In the genomic region with DNA sequence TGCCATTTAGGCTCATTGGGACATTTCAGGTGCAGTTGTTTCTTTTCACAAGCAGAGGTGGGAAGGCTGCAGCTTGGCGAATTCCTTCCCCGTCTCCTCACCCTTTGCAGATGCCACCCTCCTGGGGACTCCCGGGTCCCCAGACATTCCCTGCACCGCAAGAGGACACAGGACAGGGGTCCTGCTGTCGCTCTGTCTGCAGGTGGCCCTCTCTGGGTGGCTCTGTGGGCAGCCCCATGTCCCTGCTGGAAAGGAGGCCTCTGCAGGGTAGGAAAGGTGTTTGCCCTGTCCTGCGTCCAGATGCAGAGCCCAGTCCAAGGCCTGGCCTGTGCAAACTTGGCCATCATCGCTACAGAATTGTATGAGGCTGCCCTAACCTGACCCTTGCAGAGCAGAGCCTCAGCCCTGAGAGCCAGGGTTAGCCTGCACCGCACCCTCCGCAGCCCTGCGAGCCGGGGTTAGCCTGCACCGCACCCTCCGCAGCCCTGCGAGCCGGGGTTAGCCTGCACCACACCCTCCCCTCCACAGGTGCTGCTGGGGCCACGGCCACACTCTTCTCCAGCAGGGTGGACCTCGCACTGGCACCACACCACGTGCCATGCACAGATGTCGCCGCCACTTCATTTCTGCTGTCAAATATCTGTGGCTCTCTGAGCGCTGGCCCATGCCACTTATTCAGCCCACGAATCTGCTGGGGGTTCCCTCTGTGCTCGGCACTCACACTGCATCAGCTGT, we compare ENCODE assay signal across 18 cellular contexts.
A peak's percentile ranks its signal among the peaks of the same experiment; 100 is the strongest.
DNase-seq lines count a peak whose midpoint lies in the region; ATAC-seq and TF ChIP-seq lines count a peak whose summit lies in the region.
"Had no signal": no experiment of that assay in that cellular context is flagged by ENCODE, and none has a peak within 500 bp of the region (broad histone marks: within the 10 kb centered on the region; RNA-seq: fewer than 3 reads in every experiment).

No MANE protein-coding gene starts in this region.

- no peak overlapping the region for H3K4me3 ChIP-seq in right atrium auricular region
- no peak overlapping the region for H3K4me3 ChIP-seq in osteoblast (ENCODE audit: insufficient read depth, low read length)
- no peak overlapping the region for H3K4me3 ChIP-seq in upper lobe of left lung
- H3K4me3 ChIP-seq: HAP-1 had no signal

- H3K4me2 ChIP-seq in osteoblast (ENCODE audit: insufficient read depth, low read length) = no peak overlapping the region

- no peak for TF ChIP-seq EP300 in upper lobe of left lung (IDR thresholded peaks at IDR 0.05)

- DNase-seq in Right ventricle myocardium superior (peak; percentile 17), right atrium auricular region (ENCODE audit: low spot score) (no peak), left cardiac atrium (peak; percentile 10), osteoblast (ENCODE audit: insufficient read length, low spot score, missing footprints) (peak; percentile 43), upper lobe of left lung (peak; percentile 10 to 66), LoVo (ENCODE audit: low spot score) (no peak)
- DNase-seq: C1 segment of cervical spinal cord; DND-41; IMR-90; Karpas-422; NCI-H2029; NCI-H2171; NCI-H446 treated with DMSO at 0.1 percent for 48 hours; NK-92 treated with Interleukin-12 subunit alpha and Interleukin-12 subunit beta, amount 100 ng/mL, for 24 hours; OCI-M1 had no signal

- no peaks in the 10 kb centered on the region for H4K20me1 ChIP-seq in osteoblast (ENCODE audit: insufficient read depth, low read length)

- intact Hi-C loops in Right ventricle myocardium superior (cut with DNase I) = no loop called here
- intact Hi-C loops in left cardiac atrium (cut with DNase I) = no loop called here

- no peaks in the 10 kb centered on the region for H3K27me3 ChIP-seq in right atrium auricular region
- H3K27me3 ChIP-seq in osteoblast (ENCODE audit: insufficient read depth, low read length) = peaks cover 22% of the 10 kb centered on the region
- no peaks in the 10 kb centered on the region for H3K27me3 ChIP-seq in upper lobe of left lung

- no peak overlapping the region for H2AFZ ChIP-seq in osteoblast (ENCODE audit: low read length)

- TF ChIP-seq CTCF in right atrium auricular region (IDR thresholded peaks at IDR 0.05) (no peak), osteoblast (IDR thresholded peaks at IDR 0.05; ENCODE audit: extremely low read depth, low read depth, low read length) (no peak), upper lobe of left lung (IDR thresholded peaks at IDR 0.05) (no peak)

- H3K36me3 ChIP-seq in right atrium auricular region = no peaks in the 10 kb centered on the region
- H3K36me3 ChIP-seq in osteoblast (ENCODE audit: insufficient read depth, low read length) = no peaks in the 10 kb centered on the region
- H3K36me3 ChIP-seq in upper lobe of left lung = no peaks in the 10 kb centered on the region
- H3K36me3 ChIP-seq: HAP-1 had no signal

- 85 to 87% methylated on average over 18 to 23 of the region's 23 CpGs for WGBS in upper lobe of left lung, 2 donors

- H3K9me3 ChIP-seq in right atrium auricular region (no peaks in the 10 kb centered on the region), osteoblast (ENCODE audit: low read depth, low read length) (no peaks in the 10 kb centered on the region), upper lobe of left lung (no peaks in the 10 kb centered on the region)
- H3K9me3 ChIP-seq: HAP-1 had no signal

- H3K27ac ChIP-seq in right atrium auricular region (no peak overlapping the region), osteoblast (ENCODE audit: low read depth, low read length) (no peak overlapping the region), upper lobe of left lung (no peak overlapping the region)

- H3K4me1 ChIP-seq in right atrium auricular region (no peaks in the 10 kb centered on the region), osteoblast (ENCODE audit: insufficient read depth, low read length) (no peaks in the 10 kb centered on the region), upper lobe of left lung (no peaks in the 10 kb centered on the region)
- H3K4me1 ChIP-seq: HAP-1 had no signal

- ATAC-seq in Right ventricle myocardium superior (ENCODE audit: poor library complexity) (no peak), left cardiac atrium (no peak), upper lobe of left lung (ENCODE audit: low FRiP score in 2 of 2) (no peak), HG03378 (IDR thresholded peaks at IDR 0.05; ENCODE audit: unreplicated experiment) (no peak), GM18873 (IDR thresholded peaks at IDR 0.05; ENCODE audit: low FRiP score, unreplicated experiment) (no peak)

- no peaks in the 10 kb centered on the region for H3K79me2 ChIP-seq in osteoblast (ENCODE audit: insufficient read depth, low read length)

- TF ChIP-seq POLR2A in upper lobe of left lung (IDR thresholded peaks at IDR 0.05) = no peak

Comparison
In these comparisons a context has a peak if more than half of its experiments do, and no peak if none do; other contexts are left out.
1. DNase-seq: peak in Right ventricle myocardium superior (single experiment), left cardiac atrium (single experiment), osteoblast (single experiment) and upper lobe of left lung (2 of 2); none in right atrium auricular region (single experiment) and LoVo (single experiment).